25 cellular contexts compared by ENCODE assay signal in genomic region chr5:13316191-13316590, GRCh38.
"Had no signal": no experiment of that assay in that cellular context is flagged by ENCODE, and none has a peak within 500 bp of the region (broad histone marks: within the 10 kb centered on the region; RNA-seq: fewer than 3 reads in every experiment).

No MANE protein-coding gene starts in this region.

- H3K4me3 Mint-ChIP-seq: activated CD4-positive, alpha-beta T cell treated with anti-CD3 and anti-CD28 coated beads, Interleukin-2, amount 10 ng/mL, durations not matched to agents 24 days and 14 days; activated CD8-positive, alpha-beta T cell treated with anti-CD3 and anti-CD28 coated beads, Interleukin-2, amount 10 ng/mL, durations not matched to agents 7 days and 5 days; activated naive CD8-positive, alpha-beta T cell; activated T-cell treated with anti-CD3 and anti-CD28 coated beads, Interleukin-2, amount 50 U/mL, for 72 hours; endodermal cell; naive thymus-derived CD4-positive, alpha-beta T cell; stimulated activated effector memory CD8-positive, alpha-beta T cell treated with anti-CD3 and anti-CD28 coated beads, Interleukin-12 subunit alpha, Interleukin-12 subunit beta, amount 100 ng/mL, for 72 hours had no signal

- FAIRE-seq: islet of Langerhans had no signal

- H3K36me3 ChIP-seq: breast epithelium, gastrocnemius medialis, heart right ventricle, left lung, spleen, thoracic aorta, upper lobe of right lung had no signal

- H3K27me3 ChIP-seq: breast epithelium, gastrocnemius medialis, heart right ventricle, left lung, spleen, upper lobe of right lung had no signal

- H3K27ac ChIP-seq: breast epithelium, gastrocnemius medialis, heart right ventricle, left lung, spleen, thoracic aorta, upper lobe of right lung had no signal

- H3K4me1 ChIP-seq: breast epithelium, gastrocnemius medialis, heart right ventricle, left lung, spleen, upper lobe of right lung had no signal

- H3K36me3 Mint-ChIP-seq: activated naive CD8-positive, alpha-beta T cell; stimulated activated effector memory CD8-positive, alpha-beta T cell treated with anti-CD3 and anti-CD28 coated beads, Interleukin-12 subunit alpha, Interleukin-12 subunit beta, amount 100 ng/mL, for 72 hours had no signal

- DNase-seq: activated CD4-positive, alpha-beta T cell treated with anti-CD3 and anti-CD28 coated beads, Interleukin-2, amount 10 ng/mL, durations not matched to agents 24 days and 14 days; activated CD4-positive, CD25-positive, alpha-beta regulatory T cell; activated CD8-positive, alpha-beta memory T cell treated with anti-CD3 and anti-CD28 coated beads, Interleukin-2, amount 50 U/mL, for 4 hours; activated CD8-positive, alpha-beta T cell treated with anti-CD3 and anti-CD28 coated beads, Interleukin-2, amount 10 ng/mL, durations not matched to agents 7 days and 5 days; activated gamma-delta T cell; activated T-cell treated with anti-CD3 and anti-CD28 coated beads, Interleukin-2, amount 50 U/mL, for 72 hours; amygdala; dermis blood vessel endothelial cell; endodermal cell; gastrocnemius medialis; heart right ventricle; left lung; mammary epithelial cell; naive thymus-derived CD4-positive, alpha-beta T cell; nucleus accumbens; posterior cingulate gyrus; spleen; stimulated activated CD4-positive, alpha-beta T cell treated with anti-CD3 and anti-CD28 coated beads, Interleukin-1b, Interleukin-23, amount 100 ng/mL, for 48 hours; upper lobe of right lung had no signal

- H3K27ac Mint-ChIP-seq: activated CD4-positive, alpha-beta T cell treated with anti-CD3 and anti-CD28 coated beads, Interleukin-2, amount 10 ng/mL, durations not matched to agents 24 days and 14 days; activated CD8-positive, alpha-beta T cell treated with anti-CD3 and anti-CD28 coated beads, Interleukin-2, amount 10 ng/mL, durations not matched to agents 7 days and 5 days; activated naive CD8-positive, alpha-beta T cell; activated T-cell treated with anti-CD3 and anti-CD28 coated beads, Interleukin-2, amount 50 U/mL, for 72 hours; endodermal cell; naive thymus-derived CD4-positive, alpha-beta T cell; stimulated activated effector memory CD8-positive, alpha-beta T cell treated with anti-CD3 and anti-CD28 coated beads, Interleukin-12 subunit alpha, Interleukin-12 subunit beta, amount 100 ng/mL, for 72 hours had no signal

- H3K27me3 Mint-ChIP-seq: activated CD4-positive, alpha-beta T cell treated with anti-CD3 and anti-CD28 coated beads, Interleukin-2, amount 10 ng/mL, durations not matched to agents 24 days and 14 days; activated naive CD8-positive, alpha-beta T cell; naive thymus-derived CD4-positive, alpha-beta T cell had no signal

- ATAC-seq: activated CD8-positive, alpha-beta T cell treated with anti-CD3 and anti-CD28 coated beads, Interleukin-2, amount 10 ng/mL, durations not matched to agents 7 days and 5 days; activated T-cell treated with anti-CD3 and anti-CD28 coated beads, Interleukin-2, amount 50 U/mL, for 72 hours; gastrocnemius medialis; heart right ventricle; left lung; naive thymus-derived CD4-positive, alpha-beta T cell; sciatic nerve; stimulated activated effector memory CD8-positive, alpha-beta T cell treated with anti-CD3 and anti-CD28 coated beads, Interleukin-12 subunit alpha, Interleukin-12 subunit beta, amount 100 ng/mL, for 72 hours; upper lobe of right lung had no signal

- H3K4me1 Mint-ChIP-seq: activated CD4-positive, alpha-beta T cell treated with anti-CD3 and anti-CD28 coated beads, Interleukin-2, amount 10 ng/mL, durations not matched to agents 24 days and 14 days; endodermal cell; naive thymus-derived CD4-positive, alpha-beta T cell; stimulated activated effector memory CD8-positive, alpha-beta T cell treated with anti-CD3 and anti-CD28 coated beads, Interleukin-12 subunit alpha, Interleukin-12 subunit beta, amount 100 ng/mL, for 72 hours had no signal

- H3K4me3 ChIP-seq: breast epithelium, gastrocnemius medialis, heart right ventricle, left lung, spleen, thoracic aorta, upper lobe of right lung had no signal

- H3K9me3 ChIP-seq: gastrocnemius medialis, thoracic aorta, upper lobe of right lung had no signal
